In genomic region chr12:48787791-48788521, GRCh38 we compare ENCODE assay signal across 8 cellular contexts. TPM values are rescaled to one million over a fixed set of nuclear protein-coding genes. Genes with fewer than 3 reads are reported as not detected.
A peak's percentile ranks its signal among the peaks of the same experiment; 100 is the strongest.
DNase-seq lines count a peak whose midpoint lies in the region; ATAC-seq and TF ChIP-seq lines count a peak whose summit lies in the region.

No MANE protein-coding gene starts in this region.

- 0 to 8% methylated on average over 1 to 8 of the region's 11 CpGs for WGBS in gastroesophageal sphincter (ENCODE audit: low coverage in 1 of 2), 2 donors
- WGBS in ovary, 3 donors, result 5 to 6% (median 6%) methylated on average over 11 of the region's 11 CpGs

- CTCF ChIA-PET in CD4-positive, alpha-beta T cell (lab: Charles Lee), result no interaction called here

- H3K27me3 ChIP-seq in CD4-positive, alpha-beta T cell (ENCODE audit: control insufficient read depth, insufficient read depth, low read length), result peaks cover 33% of the 10 kb centered on the region
- H3K27me3 ChIP-seq in gastroesophageal sphincter (no peaks in the 10 kb centered on the region), ovary (no peaks in the 10 kb centered on the region)

- intact Hi-C loops in CD4-positive, alpha-beta T cell (cut with DNase I, micrococcal nuclease), result no loop called here
- intact Hi-C loops in ovary (cut with DNase I), result no loop called here

- no peak for TF ChIP-seq EP300 in gastroesophageal sphincter (IDR thresholded peaks at IDR 0.05)
- no peak for TF ChIP-seq EP300 in ovary (IDR thresholded peaks at IDR 0.05)

- POLR2A ChIA-PET in CD4-positive, alpha-beta T cell (lab: Charles Lee), result no interaction called here

- DNase-seq in CD4-positive, alpha-beta T cell, result no peak
- DNase-seq in T-helper 17 cell, result no peak
- no peak for DNase-seq in ovary
- no peak for DNase-seq in caudate nucleus (lab: John Stamatoyannopoulos, UW)
- DNase-seq in activated gamma-delta T cell treated with Interleukin-2 at 50 U/mL for 16 hours, result no peak
- no peak for DNase-seq in NCI-H2227 treated with DMSO at 0.1 percent for 48 hours (lab: John Stamatoyannopoulos, UW)
- DNase-seq in activated naive CD4-positive, alpha-beta T cell (lab: John Stamatoyannopoulos, UW), result no peak

- peaks cover 4 to 46% (median 15%) of the 10 kb centered on the region in 3 donors for H3K4me1 ChIP-seq in gastroesophageal sphincter
- H3K4me1 ChIP-seq in ovary (ENCODE audit: insufficient read depth), result peaks cover 11% of the 10 kb centered on the region

- H3K4me3 ChIP-seq in gastroesophageal sphincter (peak overlapping the region; percentile 63 to 95), ovary (peak overlapping the region; percentile 88)

- H3K9me3 Mint-ChIP-seq in CD4-positive, alpha-beta T cell, result no peaks in the 10 kb centered on the region

- no peak for TF ChIP-seq CTCF in CD4-positive, alpha-beta T cell (IDR thresholded peaks at IDR 0.05)
- no peak for TF ChIP-seq CTCF in gastroesophageal sphincter (IDR thresholded peaks at IDR 0.05)
- no peak for TF ChIP-seq CTCF in ovary (IDR thresholded peaks at IDR 0.05)

- no peak for ATAC-seq in CD4-positive, alpha-beta T cell (ENCODE audit: poor library complexity)
- no peak for ATAC-seq in T-helper 17 cell
- peak; percentile 4 for ATAC-seq in gastroesophageal sphincter

- no peak for TF ChIP-seq POLR2A in gastroesophageal sphincter (IDR thresholded peaks at IDR 0.05)
- TF ChIP-seq POLR2A in ovary (IDR thresholded peaks at IDR 0.05), result no peak

- peaks cover 0 to 3% of the 10 kb centered on the region in 2 donors for H3K36me3 ChIP-seq in gastroesophageal sphincter
- no peaks in the 10 kb centered on the region for H3K36me3 ChIP-seq in ovary

- H3K27ac Mint-ChIP-seq in CD4-positive, alpha-beta T cell, result no peak overlapping the region
- H3K27ac Mint-ChIP-seq in T-helper 17 cell, result no peak overlapping the region

- no peak overlapping the region for H3K27ac ChIP-seq in CD4-positive, alpha-beta T cell (ENCODE audit: low read depth, low read length)
- H3K27ac ChIP-seq in gastroesophageal sphincter (peak overlapping the region; percentile 49 to 91 (median 88)), ovary (peak overlapping the region; percentile 70 to 81), caudate nucleus (ENCODE audit: low read depth, low read length) (no peak overlapping the region)

- no peaks in the 10 kb centered on the region for H3K36me3 Mint-ChIP-seq in CD4-positive, alpha-beta T cell (ENCODE audit: low read depth)
- H3K36me3 Mint-ChIP-seq in T-helper 17 cell (ENCODE audit: low read depth), result peaks cover 5% of the 10 kb centered on the region

- peaks cover 4% of the 10 kb centered on the region for H3K4me1 Mint-ChIP-seq in CD4-positive, alpha-beta T cell (ENCODE audit: low read depth)
- peaks cover 9% of the 10 kb centered on the region for H3K4me1 Mint-ChIP-seq in T-helper 17 cell

- H3K9me3 ChIP-seq in CD4-positive, alpha-beta T cell (ENCODE audit: control insufficient read depth, low read length), result no peaks in the 10 kb centered on the region
- H3K9me3 ChIP-seq in T-helper 17 cell (ENCODE audit: control insufficient read depth, low read length, poor library complexity, severe bottlenecking), result no peaks in the 10 kb centered on the region
- no peaks in the 10 kb centered on the region for H3K9me3 ChIP-seq in gastroesophageal sphincter
- no peaks in the 10 kb centered on the region for H3K9me3 ChIP-seq in ovary

- peaks cover 56% of the 10 kb centered on the region for H3K27me3 Mint-ChIP-seq in CD4-positive, alpha-beta T cell
- H3K27me3 Mint-ChIP-seq in T-helper 17 cell, result peaks cover 53% of the 10 kb centered on the region

- H3K4me3 Mint-ChIP-seq in CD4-positive, alpha-beta T cell, result peak overlapping the region; percentile 40
- peak overlapping the region; percentile 83 for H3K4me3 Mint-ChIP-seq in T-helper 17 cell

RNA-seq across cellular contexts. Expression of gene ADCY6, which starts 0.9 kb away (rescaled TPM):
- not detected for total RNA-seq in CD4-positive, alpha-beta T cell
- under 1 TPM; 0.42 to 0.70 TPM for total RNA-seq in T-helper 17 cell
- total RNA-seq in gastroesophageal sphincter, result 10 to 100 TPM; 21.9 to 33.0 (median 29.0) TPM
- 10 to 100 TPM; 14.8 to 83.3 (median 51.9) TPM for total RNA-seq in ovary
- 10 to 100 TPM; 25.4 to 28.1 TPM for polyA plus RNA-seq in ovary

RNA-seq across cellular contexts. Expression of gene CACNB3, which starts 30.3 kb away (rescaled TPM):
- 1 to 10 TPM; 3.9 to 5.7 TPM for total RNA-seq in CD4-positive, alpha-beta T cell
- total RNA-seq in T-helper 17 cell, result 1 to 10 TPM; 6.5 to 8.0 TPM
- 10 to 100 TPM in 3 of 4 donors, 1 to 10 TPM in 1; 9.4 to 39.2 (median 30.1) TPM for total RNA-seq in gastroesophageal sphincter
- 100 to 1,000 TPM in 3 of 7 donors, 10 to 100 TPM in 4; 24.1 to 162 (median 92.3) TPM for total RNA-seq in ovary
- polyA plus RNA-seq in ovary, result 10 to 100 TPM; 29.5 to 50.5 TPM

Comparison
In these comparisons a context has a peak if more than half of its experiments do, and no peak if none do; other contexts are left out.
1. H3K27ac ChIP-seq: peak in gastroesophageal sphincter (4 of 4) and ovary (2 of 2); none in CD4-positive, alpha-beta T cell (single experiment) and caudate nucleus (single experiment).
2. RNA of gene ADCY6, which starts 0.9 kb away (total RNA-seq): 14.8 to 83.3 TPM in ovary and 21.9 to 33.0 TPM in gastroesophageal sphincter; 0.42 to 0.70 TPM in T-helper 17 cell and not detected in CD4-positive, alpha-beta T cell; every median in the first group is over 4 times any median in the second.